In genomic region chr12:56271031-56271430, GRCh38 we compare ENCODE assay signal across 9 cellular contexts. TPM values are rescaled to one million over a fixed set of nuclear protein-coding genes. Genes with fewer than 3 reads are reported as not detected.
DNase-seq lines count a peak whose midpoint lies in the region; ATAC-seq and TF ChIP-seq lines count a peak whose summit lies in the region.
"Had no signal": no experiment of that assay in that cellular context is flagged by ENCODE, and none has a peak within 500 bp of the region (broad histone marks: within the 10 kb centered on the region; RNA-seq: fewer than 3 reads in every experiment).

No MANE protein-coding gene starts in this region.

- peaks cover 36% of the 10 kb centered on the region for H3K36me3 Mint-ChIP-seq in activated naive CD8-positive, alpha-beta T cell treated with anti-CD3 and anti-CD28 coated beads, Interleukin-2, amount 50 U/mL, for 24 hours (ENCODE audit: low read depth)
- H3K36me3 Mint-ChIP-seq in naive thymus-derived CD8-positive, alpha-beta T cell, result peaks cover 0 to 60% (median 14%) of the 10 kb centered on the region in 3 donors

- no peaks in the 10 kb centered on the region for H3K9me3 Mint-ChIP-seq in activated naive CD8-positive, alpha-beta T cell treated with anti-CD3 and anti-CD28 coated beads, Interleukin-2, amount 50 U/mL, for 24 hours
- no peaks in the 10 kb centered on the region for H3K9me3 Mint-ChIP-seq in naive thymus-derived CD8-positive, alpha-beta T cell

- peaks cover 17% of the 10 kb centered on the region for H3K4me1 Mint-ChIP-seq in activated naive CD8-positive, alpha-beta T cell treated with anti-CD3 and anti-CD28 coated beads, Interleukin-2, amount 50 U/mL, for 24 hours
- H3K4me1 Mint-ChIP-seq in naive thymus-derived CD8-positive, alpha-beta T cell, result peaks cover 8 to 20% (median 15%) of the 10 kb centered on the region in 4 donors

- POLR2A ChIA-PET in HEK293 (lab: Yijun Ruan, JAX), result no interaction called here
- POLR2A ChIA-PET in naive thymus-derived CD8-positive, alpha-beta T cell (lab: Charles Lee), result interaction anchor here (0.7 kb wide), 1 partner anchor 42 kb away, joined by 3 read pairs; no protein-coding TSS in a partner anchor

- CTCF ChIA-PET in HEK293 (lab: Yijun Ruan, JAX), result interaction anchor here (0.6 to 1.6 kb wide), 7 partner anchors 14 to 79 kb away, joined by 3 to 4 read pairs (median 3); partner anchors contain the start of gene RNF41

- ATAC-seq in activated naive CD8-positive, alpha-beta T cell treated with anti-CD3 and anti-CD28 coated beads, Interleukin-2, amount 50 U/mL, for 24 hours, result peak; percentile 25
- ATAC-seq in GM21529 (IDR thresholded peaks at IDR 0.05; ENCODE audit: unreplicated experiment), result no peak
- no peak for ATAC-seq in naive thymus-derived CD8-positive, alpha-beta T cell
- no peak for ATAC-seq in HG03432 (IDR thresholded peaks at IDR 0.05; ENCODE audit: unreplicated experiment)

- no peak overlapping the region; the same call in 1 of the 2 replicates for H3K27ac ChIP-seq in HEK293 (ENCODE audit: extremely low read depth, low read depth, low read length)

- H3K27me3 ChIP-seq in kidney epithelial cell (ENCODE audit: control insufficient read depth, insufficient read depth, low read length), result no peaks in the 10 kb centered on the region

- 0 out of 2 replicates have a peak, but pooled peaks have one; percentile 37 for TF ChIP-seq CTCF in HEK293 (tag by site-specific recombination; IDR thresholded peaks at IDR 0.05)
- peak; percentile 55 for TF ChIP-seq CTCF in kidney epithelial cell (IDR thresholded peaks at IDR 0.05; ENCODE audit: insufficient read depth, low read length, poor library complexity, severe bottlenecking)

- DNase-seq in CD1c-positive myeloid dendritic cell (ENCODE audit: extremely low spot score), result peak; percentile 6
- no peak for DNase-seq in activated naive CD8-positive, alpha-beta T cell treated with anti-CD3 and anti-CD28 coated beads, Interleukin-2, amount 50 U/mL, for 24 hours
- no peak for DNase-seq in kidney epithelial cell (ENCODE audit: low read depth)
- no peak for DNase-seq in naive thymus-derived CD8-positive, alpha-beta T cell
- DNase-seq in mesenteric fat pad (ENCODE audit: low spot score), result no peak

- no peaks in the 10 kb centered on the region for H3K9me3 ChIP-seq in HEK293 (ENCODE audit: control insufficient read depth, insufficient read depth, low read depth, low read length)

- H3K27ac Mint-ChIP-seq in activated naive CD8-positive, alpha-beta T cell treated with anti-CD3 and anti-CD28 coated beads, Interleukin-2, amount 50 U/mL, for 24 hours, result peak overlapping the region; percentile 16
- H3K27ac Mint-ChIP-seq in naive thymus-derived CD8-positive, alpha-beta T cell, result peak overlapping the region in 5 of 10 donors; percentile 22 to 73 (median 58)

- H3K36me3 ChIP-seq in HEK293 (ENCODE audit: control insufficient read depth in 2 of 2, insufficient read depth in 1 of 2, low read length in 2 of 2), result peaks cover 31 to 72% of the 10 kb centered on the region in 2 experiments
- H3K36me3 ChIP-seq in kidney epithelial cell (ENCODE audit: control insufficient read depth, insufficient read depth, low read length), result peaks cover 1% of the 10 kb centered on the region

- no peaks in the 10 kb centered on the region for H3K27me3 Mint-ChIP-seq in activated naive CD8-positive, alpha-beta T cell treated with anti-CD3 and anti-CD28 coated beads, Interleukin-2, amount 50 U/mL, for 24 hours
- no peaks in the 10 kb centered on the region for H3K27me3 Mint-ChIP-seq in naive thymus-derived CD8-positive, alpha-beta T cell

- no peak overlapping the region for H3K4me3 Mint-ChIP-seq in activated naive CD8-positive, alpha-beta T cell treated with anti-CD3 and anti-CD28 coated beads, Interleukin-2, amount 50 U/mL, for 24 hours
- H3K4me3 Mint-ChIP-seq in naive thymus-derived CD8-positive, alpha-beta T cell, result no peak overlapping the region

- H3K4me3 ChIP-seq in HEK293 (ENCODE audit: low read depth, low read length) (no peak overlapping the region), kidney epithelial cell (ENCODE audit: low read depth, low read length) (no peak overlapping the region)

- H3K4me1 ChIP-seq in HEK293 (ENCODE audit: control insufficient read depth, insufficient read depth, low read length), result no peaks in the 10 kb centered on the region; the same call in 1 of the 2 replicates

TF ChIP-seq in HEK293, 187 proteins besides CTCF, POLR2A, EP300 and RAD21:
- TF ChIP-seq PRDM10 (tag by site-specific recombination; IDR thresholded peaks at IDR 0.05) (peak; percentile 54), ZNF473 (tag by site-specific recombination; IDR thresholded peaks at IDR 0.05) (no peak), ZNF654 (tag by site-specific recombination; IDR thresholded peaks at IDR 0.05; ENCODE audit: low read depth) (peak; percentile 24; the same call in 1 of the 2 replicates), ZNF76 (tag by site-specific recombination; IDR thresholded peaks at IDR 0.05; ENCODE audit: borderline replicate concordance, low read depth) (no peak)

RNA-seq across cellular contexts. Expression of gene COQ10A, which starts 4.3 kb away (rescaled TPM):
- total RNA-seq in kidney epithelial cell (13.7 and 14.6 TPM in 2 replicates), mesenteric fat pad (7.7 TPM)
- total RNA-seq in naive thymus-derived CD8-positive, alpha-beta T cell, result 10 to 100 TPM; 37.7 to 39.0 TPM
- 10 to 100 TPM in 1 of 3 donors, 1 to 10 TPM in 2; 7.4 to 15.7 (median 9.6) TPM for polyA plus RNA-seq in naive thymus-derived CD8-positive, alpha-beta T cell

RNA-seq across cellular contexts. Expression of gene ANKRD52, which starts 12.8 kb away (rescaled TPM):
- total RNA-seq in kidney epithelial cell (38.8 and 45.2 TPM in 2 replicates), mesenteric fat pad (46.8 TPM)
- 10 to 100 TPM; 34.5 to 43.9 TPM for total RNA-seq in naive thymus-derived CD8-positive, alpha-beta T cell
- polyA plus RNA-seq in naive thymus-derived CD8-positive, alpha-beta T cell, result 10 to 100 TPM in 1 of 3 donors, 1 to 10 TPM in 2; 7.5 to 11.5 (median 7.9) TPM

RNA-seq across cellular contexts. Expression of gene CS, which starts 29.1 kb away (rescaled TPM):
- total RNA-seq in kidney epithelial cell (126 and 143 TPM in 2 replicates), mesenteric fat pad (374 TPM)
- total RNA-seq in naive thymus-derived CD8-positive, alpha-beta T cell, result 100 to 1,000 TPM; 115 to 127 TPM
- 10 to 100 TPM; 48.3 to 68.8 (median 50.2) TPM for polyA plus RNA-seq in naive thymus-derived CD8-positive, alpha-beta T cell

RNA-seq across cellular contexts. Expression of gene SLC39A5, which starts 41.2 kb away (rescaled TPM):
- total RNA-seq in kidney epithelial cell (0.08 TPM in 1 of 2 replicates, not detected in the other), mesenteric fat pad (0.16 TPM)
- total RNA-seq in naive thymus-derived CD8-positive, alpha-beta T cell, result not detected
- polyA plus RNA-seq in naive thymus-derived CD8-positive, alpha-beta T cell, result not detected
- total RNA-seq: pulmonary artery endothelial cell had no signal

RNA-seq across cellular contexts. Expression of gene CNPY2, which starts 44.8 kb away (rescaled TPM):
- 134 and 150 TPM in 2 replicates for total RNA-seq in kidney epithelial cell
- 10 to 100 TPM; 79.9 to 85.6 TPM for total RNA-seq in naive thymus-derived CD8-positive, alpha-beta T cell
- polyA plus RNA-seq in naive thymus-derived CD8-positive, alpha-beta T cell, result 100 to 1,000 TPM; 173 to 196 (median 179) TPM
- 87.9 TPM for total RNA-seq in mesenteric fat pad
